In genomic region chr7:112065758-112066157, GRCh38 we compare ENCODE assay signal across 38 cellular contexts.
"Had no signal": no experiment of that assay in that cellular context is flagged by ENCODE, and none has a peak within 500 bp of the region (broad histone marks: within the 10 kb centered on the region; RNA-seq: fewer than 3 reads in every experiment).

No MANE protein-coding gene starts in this region.

- H3K4me3 Mint-ChIP-seq: activated CD4-positive, alpha-beta memory T cell treated with anti-CD3 and anti-CD28 coated beads for 36 hours; activated CD4-positive, alpha-beta T cell treated with anti-CD3 and anti-CD28 coated beads for 36 hours; activated CD4-positive, alpha-beta T cell treated with anti-CD3 and anti-CD28 coated beads, Interleukin-2, amount 10 ng/mL, durations not matched to agents 24 days and 14 days; activated CD8-positive, alpha-beta memory T cell treated with anti-CD3 and anti-CD28 coated beads, Interleukin-2, amount 10 ng/mL, durations not matched to agents 7 days and 5 days; activated CD8-positive, alpha-beta T cell treated with anti-CD3 and anti-CD28 coated beads, Interleukin-2, amount 10 ng/mL, durations not matched to agents 7 days and 5 days; activated naive CD4-positive, alpha-beta T cell treated with anti-CD3 and anti-CD28 coated beads for 36 hours; activated naive CD4-positive, alpha-beta T cell treated with anti-CD3 and anti-CD28 coated beads, Interleukin-2, amount 50 U/mL, for 24 hours; activated naive CD8-positive, alpha-beta T cell treated with anti-CD3 and anti-CD28 coated beads for 36 hours; activated naive CD8-positive, alpha-beta T cell treated with anti-CD3 and anti-CD28 coated beads, Interleukin-2, amount 50 U/mL, for 24 hours; activated T-helper 1 cell treated with anti-CD3 and anti-CD28 coated beads, Interleukin-12 subunit alpha, Interleukin-12 subunit beta, Interleukin-2, Interleukin-4 antibody, amounts not matched to agents 30 ng/mL and 10 ng/mL and 1 ng/mL, durations not matched to agents 14 hours and 24 hours and 36 hours; brain; T-cell; T-helper 17 cell; T-helper 2 cell treated with Interferon-gamma antibody and Interleukin-4, amounts not matched to agents 5 μg/mL and 100 μg/mL, for 36 hours had no signal

- H3K4me1 ChIP-seq: adrenal gland, ascending aorta, breast epithelium, colonic mucosa had no signal

- H3K27ac Mint-ChIP-seq: activated CD4-positive, alpha-beta memory T cell treated with anti-CD3 and anti-CD28 coated beads for 36 hours; activated CD4-positive, alpha-beta T cell treated with anti-CD3 and anti-CD28 coated beads for 36 hours; activated CD4-positive, alpha-beta T cell treated with anti-CD3 and anti-CD28 coated beads, Interleukin-2, amount 10 ng/mL, durations not matched to agents 24 days and 14 days; activated CD8-positive, alpha-beta memory T cell treated with anti-CD3 and anti-CD28 coated beads, Interleukin-2, amount 10 ng/mL, durations not matched to agents 7 days and 5 days; activated CD8-positive, alpha-beta T cell treated with anti-CD3 and anti-CD28 coated beads, Interleukin-2, amount 10 ng/mL, durations not matched to agents 7 days and 5 days; activated naive CD4-positive, alpha-beta T cell treated with anti-CD3 and anti-CD28 coated beads for 36 hours; activated naive CD4-positive, alpha-beta T cell treated with anti-CD3 and anti-CD28 coated beads, Interleukin-2, amount 50 U/mL, for 24 hours; activated naive CD8-positive, alpha-beta T cell treated with anti-CD3 and anti-CD28 coated beads for 36 hours; activated naive CD8-positive, alpha-beta T cell treated with anti-CD3 and anti-CD28 coated beads, Interleukin-2, amount 50 U/mL, for 24 hours; activated T-helper 1 cell treated with anti-CD3 and anti-CD28 coated beads, Interleukin-12 subunit alpha, Interleukin-12 subunit beta, Interleukin-2, Interleukin-4 antibody, amounts not matched to agents 30 ng/mL and 10 ng/mL and 1 ng/mL, durations not matched to agents 14 hours and 24 hours and 36 hours; activated T-helper 2 cell treated with anti-CD3 and anti-CD28 coated beads, Interferon-gamma antibody, Interleukin-2, Interleukin-4, amounts not matched to agents 10 μg/mL and 5 μg/mL and 100 μg/mL, durations not matched to agents 14 hours and 24 hours and 36 hours; brain; T-cell; T-helper 17 cell; T-helper 2 cell treated with Interferon-gamma antibody and Interleukin-4, amounts not matched to agents 5 μg/mL and 100 μg/mL, for 36 hours had no signal

- H3K4me3 ChIP-seq: adrenal gland, ascending aorta, breast epithelium, cardiac muscle cell, colonic mucosa, esophagus squamous epithelium had no signal

- H3K9me3 Mint-ChIP-seq: activated CD4-positive, alpha-beta memory T cell treated with anti-CD3 and anti-CD28 coated beads for 36 hours; activated CD4-positive, alpha-beta T cell treated with anti-CD3 and anti-CD28 coated beads, Interleukin-2, amount 10 ng/mL, durations not matched to agents 24 days and 14 days; activated naive CD4-positive, alpha-beta T cell treated with anti-CD3 and anti-CD28 coated beads for 36 hours; activated naive CD4-positive, alpha-beta T cell treated with anti-CD3 and anti-CD28 coated beads, Interleukin-2, amount 50 U/mL, for 24 hours; activated naive CD8-positive, alpha-beta T cell treated with anti-CD3 and anti-CD28 coated beads for 36 hours; activated naive CD8-positive, alpha-beta T cell treated with anti-CD3 and anti-CD28 coated beads, Interleukin-2, amount 50 U/mL, for 24 hours; activated T-helper 1 cell treated with anti-CD3 and anti-CD28 coated beads, Interleukin-12 subunit alpha, Interleukin-12 subunit beta, Interleukin-2, Interleukin-4 antibody, amounts not matched to agents 30 ng/mL and 10 ng/mL and 1 ng/mL, durations not matched to agents 14 hours and 24 hours and 36 hours; activated T-helper 2 cell treated with anti-CD3 and anti-CD28 coated beads, Interferon-gamma antibody, Interleukin-2, Interleukin-4, amounts not matched to agents 10 μg/mL and 5 μg/mL and 100 μg/mL, durations not matched to agents 14 hours and 24 hours and 36 hours; brain; T-cell; T-helper 2 cell treated with Interferon-gamma antibody and Interleukin-4, amounts not matched to agents 5 μg/mL and 100 μg/mL, for 36 hours had no signal

- H3K36me3 Mint-ChIP-seq: activated CD4-positive, alpha-beta memory T cell treated with anti-CD3 and anti-CD28 coated beads for 36 hours; activated CD8-positive, alpha-beta memory T cell treated with anti-CD3 and anti-CD28 coated beads, Interleukin-2, amount 10 ng/mL, durations not matched to agents 7 days and 5 days; activated naive CD4-positive, alpha-beta T cell treated with anti-CD3 and anti-CD28 coated beads, Interleukin-2, amount 50 U/mL, for 24 hours; activated naive CD8-positive, alpha-beta T cell treated with anti-CD3 and anti-CD28 coated beads for 36 hours; brain; T-cell had no signal

- H3K27ac ChIP-seq: adrenal gland, ascending aorta, breast epithelium, cardiac muscle cell, colonic mucosa, epithelial cell of prostate, esophagus squamous epithelium had no signal

- FAIRE-seq: endometrium, endothelial cell of umbilical vein, frontal cortex had no signal

- H3K9me3 ChIP-seq: adrenal gland, ascending aorta, breast epithelium, colonic mucosa, esophagus squamous epithelium had no signal

- H3K4me1 Mint-ChIP-seq: activated CD4-positive, alpha-beta T cell treated with anti-CD3 and anti-CD28 coated beads for 36 hours; activated CD4-positive, alpha-beta T cell treated with anti-CD3 and anti-CD28 coated beads, Interleukin-2, amount 10 ng/mL, durations not matched to agents 24 days and 14 days; activated CD8-positive, alpha-beta memory T cell treated with anti-CD3 and anti-CD28 coated beads, Interleukin-2, amount 10 ng/mL, durations not matched to agents 7 days and 5 days; activated naive CD4-positive, alpha-beta T cell treated with anti-CD3 and anti-CD28 coated beads, Interleukin-2, amount 50 U/mL, for 24 hours; activated naive CD8-positive, alpha-beta T cell treated with anti-CD3 and anti-CD28 coated beads for 36 hours; activated naive CD8-positive, alpha-beta T cell treated with anti-CD3 and anti-CD28 coated beads, Interleukin-2, amount 50 U/mL, for 24 hours; T-cell; T-helper 17 cell had no signal

- H3K27me3 ChIP-seq: adrenal gland, ascending aorta, breast epithelium, cardiac muscle cell, colonic mucosa, esophagus squamous epithelium had no signal

- DNase-seq: activated CD4-positive, alpha-beta memory T cell treated with anti-CD3 and anti-CD28 coated beads for 36 hours; activated CD4-positive, alpha-beta T cell treated with anti-CD3 and anti-CD28 coated beads for 36 hours; activated CD4-positive, alpha-beta T cell treated with anti-CD3 and anti-CD28 coated beads, Interleukin-2, amount 10 ng/mL, durations not matched to agents 24 days and 14 days; activated CD4-positive, CD25-positive, alpha-beta regulatory T cell; activated CD4-positive, CD25-positive, alpha-beta regulatory T cell treated with anti-CD3 and anti-CD28 coated beads, Interleukin-2, amount 50 U/mL, for 72 hours; activated CD8-positive, alpha-beta memory T cell treated with anti-CD3 and anti-CD28 coated beads, Interleukin-2, amount 10 ng/mL, durations not matched to agents 7 days and 5 days; activated CD8-positive, alpha-beta memory T cell treated with anti-CD3 and anti-CD28 coated beads, Interleukin-2, amount 50 U/mL, for 4 hours; activated CD8-positive, alpha-beta T cell treated with anti-CD3 and anti-CD28 coated beads, Interleukin-2, amount 10 ng/mL, durations not matched to agents 7 days and 5 days; activated effector memory CD4-positive, alpha-beta T cell treated with anti-CD3 and anti-CD28 coated beads, Interleukin-2, amount 50 U/mL, for 16 hours; activated naive CD4-positive, alpha-beta T cell treated with anti-CD3 and anti-CD28 coated beads for 36 hours; activated naive CD8-positive, alpha-beta T cell treated with anti-CD3 and anti-CD28 coated beads for 36 hours; activated naive CD8-positive, alpha-beta T cell treated with anti-CD3 and anti-CD28 coated beads, Interleukin-2, amount 50 U/mL, for 24 hours; activated T-cell treated with anti-CD3 and anti-CD28 coated beads, Interleukin-2, amount 50 U/mL, for 1 hour; activated T-cell treated with anti-CD3 and anti-CD28 coated beads, Interleukin-2, amount 50 U/mL, for 48 hours; adrenal gland; amygdala; central memory CD4-positive, alpha-beta T cell; cerebellar nuclear complex; colonic mucosa; effector CD8-positive, alpha-beta T cell; esophagus squamous epithelium; foreskin fibroblast; SW 1271; T-cell; T-helper 17 cell; T1000 had no signal

- H3K36me3 ChIP-seq: adrenal gland, ascending aorta, breast epithelium, cardiac muscle cell, colonic mucosa, esophagus squamous epithelium had no signal

- H3K27me3 Mint-ChIP-seq: activated CD4-positive, alpha-beta memory T cell treated with anti-CD3 and anti-CD28 coated beads for 36 hours; brain had no signal

- ATAC-seq: activated CD4-positive, alpha-beta T cell treated with anti-CD3 and anti-CD28 coated beads for 36 hours; activated CD8-positive, alpha-beta memory T cell treated with anti-CD3 and anti-CD28 coated beads, Interleukin-2, amount 10 ng/mL, durations not matched to agents 7 days and 5 days; activated CD8-positive, alpha-beta T cell treated with anti-CD3 and anti-CD28 coated beads, Interleukin-2, amount 10 ng/mL, durations not matched to agents 7 days and 5 days; activated naive CD8-positive, alpha-beta T cell treated with anti-CD3 and anti-CD28 coated beads, Interleukin-2, amount 50 U/mL, for 24 hours; T-cell; T-helper 17 cell had no signal
